36 cellular contexts compared by ENCODE assay signal in genomic region chr6:119126140-119126539, GRCh38.
"Had no signal": no experiment of that assay in that cellular context is flagged by ENCODE, and none has a peak within 500 bp of the region (broad histone marks: within the 10 kb centered on the region; RNA-seq: fewer than 3 reads in every experiment).

No MANE protein-coding gene starts in this region.

- H3K36me3 ChIP-seq: adrenal gland, esophagus squamous epithelium, gastroesophageal sphincter, WERI-Rb-1 had no signal

- H3K4me1 Mint-ChIP-seq: activated B cell treated with CpG ODN at 0.5 μM for 24 hours; activated T-helper 17 cell treated with anti-CD3 and anti-CD28 coated beads, Interleukin-2, amount 50 U/mL, for 72 hours had no signal

- H3K27ac ChIP-seq: adrenal gland, body of pancreas, epithelial cell of prostate, esophagus squamous epithelium, gastroesophageal sphincter, WERI-Rb-1 had no signal

- H3K4me3 ChIP-seq: adrenal gland, body of pancreas, esophagus squamous epithelium, gastroesophageal sphincter had no signal

- FAIRE-seq: colon, endometrium, endothelial cell of umbilical vein had no signal

- H3K27ac Mint-ChIP-seq: activated B cell treated with CpG ODN at 0.5 μM for 24 hours; activated CD8-positive, alpha-beta T cell treated with anti-CD3 and anti-CD28 coated beads for 36 hours; activated naive CD4-positive, alpha-beta T cell treated with anti-CD3 and anti-CD28 coated beads, Interleukin-2, amount 50 U/mL, for 24 hours; activated naive CD8-positive, alpha-beta T cell treated with anti-CD3 and anti-CD28 coated beads for 36 hours; activated naive CD8-positive, alpha-beta T cell treated with anti-CD3 and anti-CD28 coated beads, Interleukin-2, amount 50 U/mL, for 24 hours; activated T-helper 17 cell treated with anti-CD3 and anti-CD28 coated beads, Interleukin-2, amount 50 U/mL, for 72 hours; effector memory CD8-positive, alpha-beta T cell; T-helper 17 cell; T-helper 2 cell treated with Interferon-gamma antibody and Interleukin-4, amounts not matched to agents 5 μg/mL and 100 μg/mL, for 36 hours had no signal

- ATAC-seq: activated CD4-positive, CD25-positive, alpha-beta regulatory T cell treated with anti-CD3 and anti-CD28 coated beads, Interleukin-2, amount 50 U/mL, for 24 hours; activated CD8-positive, alpha-beta T cell treated with anti-CD3 and anti-CD28 coated beads for 36 hours; activated naive CD8-positive, alpha-beta T cell treated with anti-CD3 and anti-CD28 coated beads, Interleukin-2, amount 50 U/mL, for 24 hours; activated T-cell treated with anti-CD3 and anti-CD28 coated beads, Interleukin-2, amount 50 U/mL, for 4 hours; activated T-helper 17 cell treated with anti-CD3 and anti-CD28 coated beads, Interleukin-2, amount 50 U/mL, for 72 hours; body of pancreas; effector memory CD8-positive, alpha-beta T cell; gastroesophageal sphincter; T-helper 17 cell had no signal

- DNase-seq: activated B cell treated with CpG ODN at 0.5 μM for 24 hours; activated CD4-positive, alpha-beta T cell treated with anti-CD3 and anti-CD28 coated beads for 48 hours; activated CD4-positive, alpha-beta T cell treated with anti-CD3 and anti-CD28 coated beads, Interleukin-2, amount 50 U/mL, for 1 hour; activated CD4-positive, alpha-beta T cell treated with anti-CD3 and anti-CD28 coated beads, Interleukin-2, amount 50 U/mL, for 48 hours; activated CD8-positive, alpha-beta memory T cell treated with anti-CD3 and anti-CD28 coated beads for 24 hours; activated CD8-positive, alpha-beta T cell treated with anti-CD3 and anti-CD28 coated beads for 36 hours; activated effector memory CD4-positive, alpha-beta T cell treated with Interleukin-2 at 50 U/mL for 16 hours; activated gamma-delta T cell treated with Interleukin-2 at 50 U/mL for 16 hours; activated naive CD4-positive, alpha-beta T cell treated with Interleukin-2 at 50 U/mL for 16 hours; activated naive CD8-positive, alpha-beta T cell treated with anti-CD3 and anti-CD28 coated beads for 36 hours; activated naive CD8-positive, alpha-beta T cell treated with anti-CD3 and anti-CD28 coated beads, Interleukin-2, amount 50 U/mL, for 24 hours; activated T-cell treated with anti-CD3 and anti-CD28 coated beads, Interleukin-2, amount 50 U/mL, for 4 hours; adrenal gland; amygdala; aorta; body of pancreas; caudate nucleus; cortex of kidney; dermis blood vessel endothelial cell; effector CD4-positive, alpha-beta T cell; effector memory CD8-positive, alpha-beta T cell; esophagus squamous epithelium; foreskin melanocyte; T-helper 1 cell; T-helper 17 cell; T1000; WERI-Rb-1 had no signal

- H3K9me3 ChIP-seq: adrenal gland, body of pancreas, esophagus squamous epithelium, gastroesophageal sphincter had no signal

- H3K36me3 Mint-ChIP-seq: activated naive CD4-positive, alpha-beta T cell treated with anti-CD3 and anti-CD28 coated beads, Interleukin-2, amount 50 U/mL, for 24 hours; activated naive CD8-positive, alpha-beta T cell treated with anti-CD3 and anti-CD28 coated beads for 36 hours had no signal

- H3K9me3 Mint-ChIP-seq: activated B cell treated with CpG ODN at 0.5 μM for 24 hours; activated CD8-positive, alpha-beta T cell treated with anti-CD3 and anti-CD28 coated beads for 36 hours; activated naive CD4-positive, alpha-beta T cell treated with anti-CD3 and anti-CD28 coated beads, Interleukin-2, amount 50 U/mL, for 24 hours; activated naive CD8-positive, alpha-beta T cell treated with anti-CD3 and anti-CD28 coated beads for 36 hours; activated naive CD8-positive, alpha-beta T cell treated with anti-CD3 and anti-CD28 coated beads, Interleukin-2, amount 50 U/mL, for 24 hours; activated T-cell treated with anti-CD3 and anti-CD28 coated beads, Interleukin-2, amount 50 U/mL, for 4 hours; activated T-helper 17 cell treated with anti-CD3 and anti-CD28 coated beads, Interleukin-2, amount 50 U/mL, for 72 hours; effector memory CD8-positive, alpha-beta T cell; T-helper 2 cell treated with Interferon-gamma antibody and Interleukin-4, amounts not matched to agents 5 μg/mL and 100 μg/mL, for 36 hours had no signal

- H3K27me3 Mint-ChIP-seq: activated B cell treated with CpG ODN at 0.5 μM for 24 hours; activated naive CD8-positive, alpha-beta T cell treated with anti-CD3 and anti-CD28 coated beads, Interleukin-2, amount 50 U/mL, for 24 hours; activated T-helper 17 cell treated with anti-CD3 and anti-CD28 coated beads, Interleukin-2, amount 50 U/mL, for 72 hours; effector memory CD8-positive, alpha-beta T cell had no signal

- H3K4me3 Mint-ChIP-seq: activated B cell treated with CpG ODN at 0.5 μM for 24 hours; activated CD8-positive, alpha-beta T cell treated with anti-CD3 and anti-CD28 coated beads for 36 hours; activated naive CD4-positive, alpha-beta T cell treated with anti-CD3 and anti-CD28 coated beads, Interleukin-2, amount 50 U/mL, for 24 hours; activated naive CD8-positive, alpha-beta T cell treated with anti-CD3 and anti-CD28 coated beads for 36 hours; activated naive CD8-positive, alpha-beta T cell treated with anti-CD3 and anti-CD28 coated beads, Interleukin-2, amount 50 U/mL, for 24 hours; activated T-cell treated with anti-CD3 and anti-CD28 coated beads, Interleukin-2, amount 50 U/mL, for 4 hours; activated T-helper 17 cell treated with anti-CD3 and anti-CD28 coated beads, Interleukin-2, amount 50 U/mL, for 72 hours; effector memory CD8-positive, alpha-beta T cell; T-helper 17 cell; T-helper 2 cell treated with Interferon-gamma antibody and Interleukin-4, amounts not matched to agents 5 μg/mL and 100 μg/mL, for 36 hours had no signal

- H3K27me3 ChIP-seq: adrenal gland, body of pancreas, esophagus squamous epithelium, gastroesophageal sphincter had no signal
